ENCODE assay signal across 18 cellular contexts in genomic region chr1:57683037-57683928, GRCh38.
"Had no signal": no experiment of that assay in that cellular context is flagged by ENCODE, and none has a peak within 500 bp of the region (broad histone marks: within the 10 kb centered on the region; RNA-seq: fewer than 3 reads in every experiment).

No MANE protein-coding gene starts in this region.

- ATAC-seq: activated CD8-positive, alpha-beta T cell treated with anti-CD3 and anti-CD28 coated beads for 36 hours; natural killer cell; right cardiac atrium had no signal

- DNase-seq: activated CD4-positive, alpha-beta T cell treated with anti-CD3 and anti-CD28 coated beads, Interleukin-2, amount 10 ng/mL, durations not matched to agents 7 days and 5 days; activated CD4-positive, CD25-positive, alpha-beta regulatory T cell treated with anti-CD3 and anti-CD28 coated beads, Interleukin-2, amount 50 U/mL, for 72 hours; activated CD8-positive, alpha-beta T cell treated with anti-CD3 and anti-CD28 coated beads for 36 hours; activated gamma-delta T cell treated with Interleukin-2 at 50 U/mL for 16 hours; aorta; erythroblast; foreskin fibroblast; immature natural killer cell; kidney glomerular epithelial cell; left ventricle myocardium inferior; natural killer cell; ovary; right cardiac atrium; stimulated activated CD4-positive, alpha-beta T cell treated with anti-CD3 and anti-CD28 coated beads, Interleukin-1b, Interleukin-23, amount 100 ng/mL, for 48 hours; substantia nigra; thyroid gland; upper lobe of right lung had no signal

- H3K4me3 ChIP-seq: left ventricle myocardium inferior, ovary, thyroid gland, upper lobe of right lung had no signal

- H3K9me3 ChIP-seq: neutrophil, ovary, thyroid gland, upper lobe of right lung had no signal

- H3K36me3 ChIP-seq: left ventricle myocardium inferior, neutrophil, ovary, thyroid gland, upper lobe of right lung had no signal

- H3K27me3 ChIP-seq: neutrophil, ovary, thyroid gland, upper lobe of right lung had no signal

- H3K4me1 ChIP-seq: left ventricle myocardium inferior, thyroid gland, upper lobe of right lung had no signal

- H3K27ac ChIP-seq: left ventricle myocardium inferior, neutrophil, ovary, thyroid gland, upper lobe of right lung had no signal
